ENCODE assay signal across 17 cellular contexts in genomic region chr6:144471986-144472385, GRCh38.
A peak's percentile ranks its signal among the peaks of the same experiment; 100 is the strongest.
DNase-seq lines count a peak whose midpoint lies in the region; ATAC-seq, FAIRE-seq and TF ChIP-seq lines count a peak whose summit lies in the region.
"Had no signal": no experiment of that assay in that cellular context is flagged by ENCODE, and none has a peak within 500 bp of the region (broad histone marks: within the 10 kb centered on the region; RNA-seq: fewer than 3 reads in every experiment).

No MANE protein-coding gene starts in this region.

- H3K27ac ChIP-seq in gastrocnemius medialis (no peak overlapping the region), pancreas (no peak overlapping the region)
- H3K27ac ChIP-seq: 22Rv1; BLaER1 treated with 17β-estradiol and CSF1 and Interleukin-3, amounts not matched to agents 10 nM and 100 nM; PC-9 had no signal

- in situ Hi-C loops in gastrocnemius medialis (cut with MboI; ENCODE audit: low sequenced_read_pairs in 4 of 4), result no loop called here

- 76 to 88% methylated on average over 3 of the region's 3 CpGs for WGBS in pancreas, 2 donors

- TF ChIP-seq POLR2A in H54 (IDR thresholded peaks at IDR 0.05; ENCODE audit: low read depth, low read length) (no peak), gastrocnemius medialis (IDR thresholded peaks at IDR 0.05) (no peak)

- intact Hi-C loops in activated CD8-positive, alpha-beta T cell treated with anti-CD3 and anti-CD28 coated beads for 36 hours (cut with micrococcal nuclease), result no loop called here
- intact Hi-C loops in gastrocnemius medialis (cut with DNase I; ENCODE audit: low total_unique reads) (no loop called here), pancreas (cut with DNase I) (loop anchor here in 2 of 3 donors (10.0 kb wide), 2 partner anchors 187 to 367 kb away; partner anchors contain the start of gene UTRN (in 1 of the 2))

- no peaks in the 10 kb centered on the region for H3K9me3 Mint-ChIP-seq in activated CD8-positive, alpha-beta T cell treated with anti-CD3 and anti-CD28 coated beads, Interleukin-2, amount 10 ng/mL, durations not matched to agents 7 days and 5 days (ENCODE audit: insufficient read depth)
- no peaks in the 10 kb centered on the region for H3K9me3 Mint-ChIP-seq in activated CD8-positive, alpha-beta T cell treated with anti-CD3 and anti-CD28 coated beads for 36 hours
- H3K9me3 Mint-ChIP-seq in immature natural killer cell, result no peaks in the 10 kb centered on the region

- H3K27me3 ChIP-seq in gastrocnemius medialis (no peaks in the 10 kb centered on the region), pancreas (no peaks in the 10 kb centered on the region)
- H3K27me3 ChIP-seq: BLaER1 treated with 17β-estradiol and CSF1 and Interleukin-3, amounts not matched to agents 10 nM and 100 nM had no signal

- H3K4me3 ChIP-seq in gastrocnemius medialis (no peak overlapping the region), pancreas (no peak overlapping the region)
- H3K4me3 ChIP-seq: BLaER1 treated with 17β-estradiol and CSF1 and Interleukin-3, amounts not matched to agents 10 nM and 100 nM; HAP-1; PC-9 had no signal

- H3K36me3 Mint-ChIP-seq in activated CD8-positive, alpha-beta T cell treated with anti-CD3 and anti-CD28 coated beads, Interleukin-2, amount 10 ng/mL, durations not matched to agents 7 days and 5 days (ENCODE audit: low read depth), result peaks cover 69% of the 10 kb centered on the region
- peaks cover 23% of the 10 kb centered on the region for H3K36me3 Mint-ChIP-seq in activated CD8-positive, alpha-beta T cell treated with anti-CD3 and anti-CD28 coated beads for 36 hours (ENCODE audit: low read depth)
- peaks cover 11 to 51% (median 39%) of the 10 kb centered on the region in 3 donors for H3K36me3 Mint-ChIP-seq in immature natural killer cell

- no peak for FAIRE-seq in H54 (lab: Jason Lieb, UNC)
- FAIRE-seq in pancreas (lab: Jason Lieb, UNC), result no peak

- no peaks in the 10 kb centered on the region for H3K9me3 ChIP-seq in gastrocnemius medialis
- H3K9me3 ChIP-seq in pancreas, result no peaks in the 10 kb centered on the region
- H3K9me3 ChIP-seq: Caco-2, HAP-1, SK-N-SH had no signal

- H3K36me3 ChIP-seq in gastrocnemius medialis, result peaks cover 0 to 26% of the 10 kb centered on the region in 2 donors
- peaks cover 0 to 25% (median 14%) of the 10 kb centered on the region in 3 donors for H3K36me3 ChIP-seq in pancreas
- H3K36me3 ChIP-seq: HAP-1 had no signal

- CTCF ChIA-PET in activated CD8-positive, alpha-beta T cell treated with anti-CD3 and anti-CD28 coated beads, Interleukin-2, amount 10 ng/mL, durations not matched to agents 7 days and 5 days (lab: Charles Lee), result interaction anchor here (0.7 to 3.1 kb wide), 3 partner anchors 10 to 70 kb away, joined by 3 to 14 read pairs (median 4); no protein-coding TSS in a partner anchor
- CTCF ChIA-PET in activated CD8-positive, alpha-beta T cell treated with anti-CD3 and anti-CD28 coated beads for 36 hours (lab: Charles Lee), result no interaction called here

- no peak overlapping the region for H3K4me3 Mint-ChIP-seq in activated CD8-positive, alpha-beta T cell treated with anti-CD3 and anti-CD28 coated beads, Interleukin-2, amount 10 ng/mL, durations not matched to agents 7 days and 5 days
- no peak overlapping the region for H3K4me3 Mint-ChIP-seq in activated CD8-positive, alpha-beta T cell treated with anti-CD3 and anti-CD28 coated beads for 36 hours
- H3K4me3 Mint-ChIP-seq in immature natural killer cell, result no peak overlapping the region

- no peaks in the 10 kb centered on the region for H3K27me3 Mint-ChIP-seq in activated CD8-positive, alpha-beta T cell treated with anti-CD3 and anti-CD28 coated beads, Interleukin-2, amount 10 ng/mL, durations not matched to agents 7 days and 5 days (ENCODE audit: low read depth)
- no peaks in the 10 kb centered on the region for H3K27me3 Mint-ChIP-seq in activated CD8-positive, alpha-beta T cell treated with anti-CD3 and anti-CD28 coated beads for 36 hours
- H3K27me3 Mint-ChIP-seq in immature natural killer cell (ENCODE audit: low read depth in 3 of 3), result peaks cover 3 to 11% (median 7%) of the 10 kb centered on the region in 3 donors

- peak overlapping the region; percentile 28 for H3K27ac Mint-ChIP-seq in activated CD8-positive, alpha-beta T cell treated with anti-CD3 and anti-CD28 coated beads, Interleukin-2, amount 10 ng/mL, durations not matched to agents 7 days and 5 days
- no peak overlapping the region for H3K27ac Mint-ChIP-seq in activated CD8-positive, alpha-beta T cell treated with anti-CD3 and anti-CD28 coated beads for 36 hours
- H3K27ac Mint-ChIP-seq in immature natural killer cell, result peak overlapping the region in 4 of 6 donors; percentile 15 to 73 (median 49)

- no peak for TF ChIP-seq CTCF in activated CD8-positive, alpha-beta T cell treated with anti-CD3 and anti-CD28 coated beads for 36 hours (IDR thresholded peaks at IDR 0.05)
- TF ChIP-seq CTCF in gastrocnemius medialis (IDR thresholded peaks at IDR 0.05 in 4 of 5, conservative IDR thresholded peaks at IDR 0.05 in 1 of 5) (no peak), pancreas (IDR thresholded peaks at IDR 0.05) (no peak)

- no peak for DNase-seq in activated CD8-positive, alpha-beta T cell treated with anti-CD3 and anti-CD28 coated beads, Interleukin-2, amount 10 ng/mL, durations not matched to agents 7 days and 5 days
- DNase-seq in activated CD8-positive, alpha-beta T cell treated with anti-CD3 and anti-CD28 coated beads for 36 hours, result no peak
- DNase-seq in amniotic epithelial cell (ENCODE audit: low read depth) (peak; percentile 50), immature natural killer cell (no peak), H54 (ENCODE audit: insufficient read length, low spot score) (no peak), gastrocnemius medialis (no peak), pancreas (no peak)
- DNase-seq: Caco-2, NCI-H1436 treated with DMSO at 0.1 percent for 48 hours, NCI-H2227 treated with DMSO at 0.1 percent for 48 hours, NCI-H526 treated with DMSO at 0.1 percent for 48 hours, PC-9, SK-N-SH had no signal

- no peaks in the 10 kb centered on the region for H3K4me1 ChIP-seq in gastrocnemius medialis
- H3K4me1 ChIP-seq in pancreas, result no peaks in the 10 kb centered on the region
- H3K4me1 ChIP-seq: HAP-1 had no signal

- ATAC-seq in activated CD8-positive, alpha-beta T cell treated with anti-CD3 and anti-CD28 coated beads, Interleukin-2, amount 10 ng/mL, durations not matched to agents 7 days and 5 days, result no peak
- no peak for ATAC-seq in activated CD8-positive, alpha-beta T cell treated with anti-CD3 and anti-CD28 coated beads for 36 hours
- ATAC-seq in GM18867 (IDR thresholded peaks at IDR 0.05; ENCODE audit: unreplicated experiment), result no peak
- ATAC-seq in gastrocnemius medialis, result no peak
- ATAC-seq in pancreas, result no peak

- POLR2A ChIA-PET in activated CD8-positive, alpha-beta T cell treated with anti-CD3 and anti-CD28 coated beads, Interleukin-2, amount 10 ng/mL, durations not matched to agents 7 days and 5 days (lab: Charles Lee), result no interaction called here
- POLR2A ChIA-PET in activated CD8-positive, alpha-beta T cell treated with anti-CD3 and anti-CD28 coated beads for 36 hours (lab: Charles Lee), result no interaction called here

- H3K4me1 Mint-ChIP-seq in activated CD8-positive, alpha-beta T cell treated with anti-CD3 and anti-CD28 coated beads, Interleukin-2, amount 10 ng/mL, durations not matched to agents 7 days and 5 days (ENCODE audit: low read depth), result peaks cover 21% of the 10 kb centered on the region
- H3K4me1 Mint-ChIP-seq in activated CD8-positive, alpha-beta T cell treated with anti-CD3 and anti-CD28 coated beads for 36 hours (ENCODE audit: low read depth), result peaks cover 21% of the 10 kb centered on the region
- H3K4me1 Mint-ChIP-seq in immature natural killer cell, result peaks cover 22 to 52% of the 10 kb centered on the region in 2 donors

Comparison
In these comparisons a context has a peak if more than half of its experiments do, and no peak if none do; other contexts are left out.
1. intact Hi-C loops: an anchor here in pancreas (10.0 kb wide); none called in activated CD8-positive, alpha-beta T cell treated with anti-CD3 and anti-CD28 coated beads for 36 hours and gastrocnemius medialis.